8 cellular contexts compared by ENCODE assay signal in the genomic region with DNA sequence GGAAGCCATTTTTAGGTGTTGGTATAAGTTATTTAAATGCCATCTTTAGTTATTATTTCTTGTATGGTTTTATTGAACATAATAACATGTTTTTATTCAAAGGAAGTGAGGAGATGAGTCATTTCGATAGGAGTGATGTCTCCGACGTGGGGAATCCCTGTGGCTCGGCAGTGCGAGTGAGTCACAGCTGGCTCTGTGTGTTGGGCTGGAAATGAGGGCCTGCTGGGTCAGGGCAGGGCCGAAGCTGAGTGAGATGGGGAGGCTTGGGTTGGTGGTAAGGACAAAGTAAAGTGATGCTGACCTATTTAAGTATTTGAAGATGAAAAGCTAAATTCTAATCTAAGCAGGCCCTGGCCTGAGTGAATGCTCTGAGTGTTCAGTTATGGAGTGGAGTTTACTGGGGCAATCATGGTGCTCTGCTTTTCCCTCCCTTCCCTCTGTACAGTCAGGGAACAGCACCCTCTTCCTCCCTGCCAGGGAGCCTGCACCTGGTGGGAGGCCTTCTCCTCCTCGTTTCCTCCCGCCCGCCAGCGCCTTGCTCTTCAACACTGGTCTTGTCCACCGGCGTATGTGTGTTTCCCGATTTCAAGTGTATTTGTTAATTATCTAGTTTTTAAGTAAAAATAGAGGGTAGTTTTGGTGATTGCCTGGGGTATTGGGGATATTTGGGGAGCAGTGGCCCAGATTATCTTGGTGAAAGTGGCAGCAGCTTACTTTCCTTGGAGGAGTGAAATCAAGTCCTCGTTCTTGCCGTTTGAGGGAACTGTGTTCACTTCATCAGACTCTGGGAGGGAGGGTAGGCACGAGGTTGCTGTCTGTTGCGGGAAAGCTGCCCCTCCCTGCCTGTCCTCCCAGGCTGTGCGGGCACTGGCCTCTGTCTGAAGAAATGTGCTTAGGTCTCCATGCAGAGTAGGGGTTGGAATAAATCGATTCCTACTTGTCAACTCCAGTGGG.
A peak's percentile ranks its signal among the peaks of the same experiment; 100 is the strongest.
DNase-seq lines count a peak whose midpoint lies in the region; ATAC-seq and TF ChIP-seq lines count a peak whose summit lies in the region.

No MANE protein-coding gene starts in this region.

- no peaks in the 10 kb centered on the region for H3K36me3 ChIP-seq in endodermal cell (ENCODE audit: control insufficient read depth, insufficient read depth, low read length)

- H3K9me3 Mint-ChIP-seq in CD4-positive, alpha-beta T cell, result no peaks in the 10 kb centered on the region
- H3K9me3 Mint-ChIP-seq in endodermal cell, result no peaks in the 10 kb centered on the region

- POLR2A ChIA-PET in CD4-positive, alpha-beta T cell (lab: Charles Lee), result interaction anchor here (0.6 to 2.5 kb wide), 9 partner anchors 8 to 427 kb away, joined by 3 to 6 read pairs (median 3); a partner anchor contains a TSS

- H3K4me1 Mint-ChIP-seq in CD4-positive, alpha-beta T cell (ENCODE audit: low read depth), result peaks cover 78% of the 10 kb centered on the region
- H3K4me1 Mint-ChIP-seq in endodermal cell, result no peaks in the 10 kb centered on the region

- DNase-seq in CD4-positive, alpha-beta T cell, result peak; percentile 55 to 77 (median 69)
- peak; percentile 89 for DNase-seq in HT1080 (ENCODE audit: low read depth)
- DNase-seq in activated CD8-positive, alpha-beta memory T cell treated with anti-CD3 and anti-CD28 coated beads for 48 hours (ENCODE audit: low read depth in 2 of 3, low spot score in 2 of 3), result peak; percentile 41 to 56 (median 52)
- DNase-seq in endodermal cell, result peak; percentile 66
- DNase-seq in occipital lobe (lab: John Stamatoyannopoulos, UW), result peak; percentile 48
- no peak for DNase-seq in cerebellar cortex (ENCODE audit: low spot score)

- TF ChIP-seq CTCF in CD4-positive, alpha-beta T cell (IDR thresholded peaks at IDR 0.05), result no peak
- peak; percentile 17 for TF ChIP-seq CTCF in endodermal cell (conservative IDR thresholded peaks at IDR 0.05)

- no peak overlapping the region for H3K4me3 ChIP-seq in endodermal cell (ENCODE audit: low read length)

- H3K4me1 ChIP-seq in endodermal cell (ENCODE audit: control insufficient read depth, insufficient read depth, low read length), result no peaks in the 10 kb centered on the region

- CTCF ChIA-PET in CD4-positive, alpha-beta T cell (lab: Charles Lee), result interaction anchor here (1.2 to 1.3 kb wide), 2 partner anchors 109 to 159 kb away, joined by 3 to 4 read pairs; no protein-coding TSS in a partner anchor

- H3K9ac ChIP-seq in endodermal cell (ENCODE audit: extremely low read depth, low read length, poor library complexity, severe bottlenecking), result no peak overlapping the region

- H3K27ac ChIP-seq in CD4-positive, alpha-beta T cell (ENCODE audit: low read depth, low read length), result peak overlapping the region; percentile 89
- H3K27ac ChIP-seq in endodermal cell (ENCODE audit: low read depth, low read length) (peak overlapping the region; percentile 68), temporal lobe (ENCODE audit: low read depth, low read length) (peak overlapping the region; percentile 62)

- ATAC-seq in CD4-positive, alpha-beta T cell (ENCODE audit: poor library complexity), result peak; percentile 69
- peak; percentile 83 for ATAC-seq in GM21390 (IDR thresholded peaks at IDR 0.05; ENCODE audit: unreplicated experiment)

- H3K27me3 ChIP-seq in CD4-positive, alpha-beta T cell (ENCODE audit: control insufficient read depth, insufficient read depth, low read length), result no peaks in the 10 kb centered on the region
- H3K27me3 ChIP-seq in endodermal cell (ENCODE audit: control insufficient read depth, insufficient read depth, low read length, poor library complexity, severe bottlenecking), result no peaks in the 10 kb centered on the region

- no peaks in the 10 kb centered on the region for H3K9me3 ChIP-seq in CD4-positive, alpha-beta T cell (ENCODE audit: control insufficient read depth, low read length)
- H3K9me3 ChIP-seq in endodermal cell (ENCODE audit: control insufficient read depth, low read length), result no peaks in the 10 kb centered on the region

- peak overlapping the region; percentile 86 for H3K4me3 Mint-ChIP-seq in CD4-positive, alpha-beta T cell
- H3K4me3 Mint-ChIP-seq in endodermal cell, result no peak overlapping the region

- H3K27me3 Mint-ChIP-seq in CD4-positive, alpha-beta T cell, result no peaks in the 10 kb centered on the region
- H3K27me3 Mint-ChIP-seq in endodermal cell (ENCODE audit: insufficient read depth), result no peaks in the 10 kb centered on the region

- no peaks in the 10 kb centered on the region for H3K36me3 Mint-ChIP-seq in CD4-positive, alpha-beta T cell (ENCODE audit: low read depth)
- H3K36me3 Mint-ChIP-seq in endodermal cell (ENCODE audit: low read depth), result no peaks in the 10 kb centered on the region

- WGBS in endodermal cell (ENCODE audit: insufficient coverage in 1 of 2, insufficient read length in 1 of 2), 2 experiments, result 77 to 86% methylated on average over 9 to 19 of the region's 19 CpGs

- intact Hi-C loops in CD4-positive, alpha-beta T cell (cut with DNase I, micrococcal nuclease), result loop anchor here (1.0 to 10.0 kb wide), 7 partner anchors 89 to 749 kb away; no protein-coding TSS in a partner anchor

- H3K27ac Mint-ChIP-seq in CD4-positive, alpha-beta T cell, result peak overlapping the region; percentile 90
- peak overlapping the region; percentile 13 for H3K27ac Mint-ChIP-seq in endodermal cell
